Comparison of ENCODE assay signal across 20 cellular contexts in the genomic region with DNA sequence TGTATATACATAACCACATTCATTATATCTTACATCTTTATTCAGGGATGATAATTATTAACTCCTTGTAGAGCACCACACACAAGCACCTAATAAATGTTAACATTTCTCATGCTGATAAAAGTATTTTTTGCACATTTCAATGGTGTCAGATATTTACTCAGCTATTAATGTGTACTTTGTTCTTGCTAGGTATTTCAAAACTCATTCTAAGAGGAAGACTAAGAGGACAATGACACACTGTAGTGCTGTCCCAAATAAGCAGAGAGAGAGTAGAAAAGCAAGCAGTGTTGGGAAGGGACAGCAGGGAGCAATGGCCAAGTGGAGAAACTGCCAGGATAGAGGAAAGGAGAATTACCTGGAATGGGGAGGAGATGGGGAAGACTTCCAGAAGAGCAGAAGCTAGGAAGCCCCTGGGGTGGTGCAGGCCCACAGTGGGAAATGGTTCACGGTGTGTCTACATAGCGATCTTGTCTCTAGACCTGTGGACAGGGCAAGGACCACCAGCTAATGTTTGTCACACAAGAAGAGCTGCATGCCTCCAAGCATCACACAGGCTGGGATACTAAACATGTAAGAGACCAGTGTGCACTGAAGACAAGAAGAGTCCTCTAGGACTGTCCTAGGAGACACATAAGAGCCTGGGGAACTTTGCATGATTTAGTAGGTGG. TPM values are rescaled to one million over a fixed set of nuclear protein-coding genes. Genes with fewer than 3 reads are reported as not detected.
DNase-seq lines count a peak whose midpoint lies in the region; ATAC-seq and TF ChIP-seq lines count a peak whose summit lies in the region.
"Had no signal": no experiment of that assay in that cellular context is flagged by ENCODE, and none has a peak within 500 bp of the region (broad histone marks: within the 10 kb centered on the region; RNA-seq: fewer than 3 reads in every experiment).

No MANE protein-coding gene starts in this region.

- H2BK12ac ChIP-seq in neuronal stem cell (ENCODE audit: low read length) = no peak overlapping the region

- no peak for DNase-seq in stimulated activated naive CD8-positive, alpha-beta T cell treated with anti-CD3 and anti-CD28 coated beads, Interleukin-15, Interleukin-2, amounts not matched to agents 100 U/mL and 50 U/mL, for 24 hours
- DNase-seq in body of pancreas (no peak), lower lobe of right lung (no peak), inferior parietal cortex (ENCODE audit: extremely low spot score) (no peak), NCI-H1105 (lab: John Stamatoyannopoulos, UW) (no peak), neuronal stem cell (ENCODE audit: low spot score) (no peak)
- DNase-seq: CD8-positive, alpha-beta T cell; KBM-7; NCI-H1092 treated with DMSO at 0.1 percent for 48 hours; NCI-H146; NCI-H2081; NCI-H2171 treated with DMSO at 0.1 percent for 48 hours; NCI-H446; NCI-H526; SJCRH30 had no signal

- no peak overlapping the region for H3K4me3 Mint-ChIP-seq in stimulated activated naive CD8-positive, alpha-beta T cell treated with anti-CD3 and anti-CD28 coated beads, Interleukin-15, Interleukin-2, amounts not matched to agents 100 ng/mL and 50 ng/mL, for 24 hours
- H3K4me3 Mint-ChIP-seq: CD8-positive, alpha-beta T cell had no signal

- H3K9me3 ChIP-seq in body of pancreas (no peaks in the 10 kb centered on the region), lower lobe of right lung (no peaks in the 10 kb centered on the region), neuronal stem cell (replicated peaks in 1 of 2; ENCODE audit: control insufficient read depth in 2 of 2, insufficient read depth in 1 of 2, low read depth in 1 of 2, low read length in 2 of 2) (peaks cover 0 to 5% of the 10 kb centered on the region in 2 donors)

- no peak overlapping the region for H2BK5ac ChIP-seq in neuronal stem cell (ENCODE audit: low read length)

- H3K23ac ChIP-seq in neuronal stem cell (ENCODE audit: low read depth, low read length, poor library complexity) = no peak overlapping the region

- H3K27ac Mint-ChIP-seq in stimulated activated naive CD8-positive, alpha-beta T cell treated with anti-CD3 and anti-CD28 coated beads, Interleukin-15, Interleukin-2, amounts not matched to agents 100 ng/mL and 50 ng/mL, for 24 hours = peak overlapping the region; percentile 28
- H3K27ac Mint-ChIP-seq: CD8-positive, alpha-beta T cell had no signal

- no peak overlapping the region for H2AFZ ChIP-seq in neuronal stem cell (ENCODE audit: low read length)

- no peak for ATAC-seq in stimulated activated naive CD8-positive, alpha-beta T cell treated with anti-CD3 and anti-CD28 coated beads, Interleukin-15, Interleukin-2, amounts not matched to agents 100 U/mL and 50 U/mL, for 24 hours
- ATAC-seq in body of pancreas (peak; percentile 63), lower lobe of right lung (peak; percentile 15 to 32), GM21381 (IDR thresholded peaks at IDR 0.05; ENCODE audit: unreplicated experiment) (no peak)
- ATAC-seq: CD8-positive, alpha-beta T cell; HCT116 had no signal

- no peak overlapping the region for H4K91ac ChIP-seq in neuronal stem cell (ENCODE audit: low read depth, low read length, poor library complexity)

- H3K36me3 Mint-ChIP-seq in stimulated activated naive CD8-positive, alpha-beta T cell treated with anti-CD3 and anti-CD28 coated beads, Interleukin-15, Interleukin-2, amounts not matched to agents 100 ng/mL and 50 ng/mL, for 24 hours (ENCODE audit: low read depth) = peaks cover 38% of the 10 kb centered on the region

- H3K9ac ChIP-seq in neuronal stem cell (ENCODE audit: low read depth, low read length, poor library complexity) = no peak overlapping the region
- H3K9ac ChIP-seq: BLaER1 treated with 17β-estradiol and CSF1 and Interleukin-3, amounts not matched to agents 10 nM and 100 nM had no signal

- no peak for TF ChIP-seq POLR2A in body of pancreas (IDR thresholded peaks at IDR 0.05)

- peaks cover 4% of the 10 kb centered on the region for H3K9me3 Mint-ChIP-seq in stimulated activated naive CD8-positive, alpha-beta T cell treated with anti-CD3 and anti-CD28 coated beads, Interleukin-15, Interleukin-2, amounts not matched to agents 100 ng/mL and 50 ng/mL, for 24 hours

- TF ChIP-seq CTCF in body of pancreas (IDR thresholded peaks at IDR 0.05) (no peak), lower lobe of right lung (IDR thresholded peaks at IDR 0.05) (no peak)

- WGBS in body of pancreas, 2 donors = 78 to 88% methylated on average over 2 of the region's 2 CpGs
- no CpG with 5 or more reads among the region's 2 CpGs for WGBS in neuronal stem cell (ENCODE audit: extremely low coverage in 2 of 2, insufficient read length in 2 of 2, insufficient replicate concordance in 1 of 2), 2 donors

- H4K8ac ChIP-seq in neuronal stem cell (ENCODE audit: low read depth, low read length) = no peak overlapping the region

- peaks cover 3% of the 10 kb centered on the region for H3K4me1 Mint-ChIP-seq in stimulated activated naive CD8-positive, alpha-beta T cell treated with anti-CD3 and anti-CD28 coated beads, Interleukin-15, Interleukin-2, amounts not matched to agents 100 ng/mL and 50 ng/mL, for 24 hours (ENCODE audit: low read depth)

- no peaks in the 10 kb centered on the region for H3K27me3 Mint-ChIP-seq in stimulated activated naive CD8-positive, alpha-beta T cell treated with anti-CD3 and anti-CD28 coated beads, Interleukin-15, Interleukin-2, amounts not matched to agents 100 ng/mL and 50 ng/mL, for 24 hours

- H3K36me3 ChIP-seq in body of pancreas (replicated peaks in 1 of 2; ENCODE audit: insufficient read depth in 1 of 2, low read depth in 2 of 2) = peaks cover 4 to 5% of the 10 kb centered on the region in 2 donors
- H3K36me3 ChIP-seq in lower lobe of right lung = peaks cover 31% of the 10 kb centered on the region
- peaks cover 5 to 72% of the 10 kb centered on the region in 2 donors for H3K36me3 ChIP-seq in neuronal stem cell (replicated peaks in 1 of 2; ENCODE audit: control insufficient read depth in 2 of 2, insufficient read depth in 2 of 2, low read length in 2 of 2)

- H3K4me3 ChIP-seq in body of pancreas (no peak overlapping the region), lower lobe of right lung (no peak overlapping the region), neuronal stem cell (ENCODE audit: low read length in 2 of 2) (no peak overlapping the region)
- H3K4me3 ChIP-seq: BLaER1 treated with 17β-estradiol and CSF1 and Interleukin-3, amounts not matched to agents 10 nM and 100 nM; SJCRH30 had no signal

- peak overlapping the region in 1 of 4 donors; percentile 26 for H3K27ac ChIP-seq in body of pancreas
- no peak overlapping the region for H3K27ac ChIP-seq in lower lobe of right lung
- H3K27ac ChIP-seq in neuronal stem cell (replicated peaks; ENCODE audit: low read length) = no peak overlapping the region
- H3K27ac ChIP-seq: 22Rv1; BLaER1 treated with 17β-estradiol and CSF1 and Interleukin-3, amounts not matched to agents 10 nM and 100 nM; SJCRH30 had no signal

- H3K4me1 ChIP-seq in body of pancreas = no peaks in the 10 kb centered on the region
- no peaks in the 10 kb centered on the region for H3K4me1 ChIP-seq in lower lobe of right lung
- no peaks in the 10 kb centered on the region for H3K4me1 ChIP-seq in neuronal stem cell (ENCODE audit: control insufficient read depth in 2 of 2, insufficient read depth in 1 of 2, low read depth in 1 of 2, low read length in 2 of 2)
- H3K4me1 ChIP-seq: SJCRH30 had no signal

- H3K79me1 ChIP-seq in neuronal stem cell (ENCODE audit: low read depth, low read length) = no peaks in the 10 kb centered on the region

- H2BK120ac ChIP-seq in neuronal stem cell (ENCODE audit: low read depth, low read length) = no peak overlapping the region

- H2AK5ac ChIP-seq in neuronal stem cell (ENCODE audit: low read depth, low read length) = no peak overlapping the region

- H3K4me2 ChIP-seq in neuronal stem cell (ENCODE audit: insufficient read depth, low read length, poor library complexity, severe bottlenecking) = no peak overlapping the region
- H3K4me2 ChIP-seq: BLaER1 treated with 17β-estradiol and CSF1 and Interleukin-3, amounts not matched to agents 10 nM and 100 nM had no signal

- no peak overlapping the region for H3K14ac ChIP-seq in neuronal stem cell (ENCODE audit: low read length)

- no peak overlapping the region for H2BK15ac ChIP-seq in neuronal stem cell (ENCODE audit: low read length)

- intact Hi-C loops in body of pancreas (cut with DNase I) = no loop called here
- intact Hi-C loops in lower lobe of right lung (cut with DNase I) = no loop called here

- H3K18ac ChIP-seq in neuronal stem cell (ENCODE audit: low read length) = no peak overlapping the region

- H3K4ac ChIP-seq in neuronal stem cell (ENCODE audit: low read length) = no peak overlapping the region

- no peaks in the 10 kb centered on the region for H3K27me3 ChIP-seq in body of pancreas
- no peaks in the 10 kb centered on the region for H3K27me3 ChIP-seq in lower lobe of right lung (ENCODE audit: low read depth)
- no peaks in the 10 kb centered on the region for H3K27me3 ChIP-seq in neuronal stem cell (ENCODE audit: control insufficient read depth in 3 of 3, insufficient read depth in 3 of 3, low read depth in 1 of 3, low read length in 3 of 3)
- H3K27me3 ChIP-seq: BLaER1 treated with 17β-estradiol and CSF1 and Interleukin-3, amounts not matched to agents 10 nM and 100 nM; SJCRH30 had no signal

RNA-seq across cellular contexts. Expression of gene RARS2, which starts 55.3 kb away (rescaled TPM):
- 10 to 100 TPM in 1 of 2 donors, 1 to 10 TPM in 1; 7.3 to 15.8 TPM for total RNA-seq in body of pancreas
- total RNA-seq in lower lobe of right lung = 26.4 TPM
- 45.7 TPM for polyA plus RNA-seq in neuronal stem cell (2013, experiment 1 of 2)
- 45.4 TPM for polyA plus RNA-seq in neuronal stem cell (2013, experiment 2 of 2)

RNA-seq across cellular contexts. Expression of gene ORC3, which starts 55.4 kb away (rescaled TPM):
- total RNA-seq in body of pancreas = 10 to 100 TPM in 1 of 2 donors, 1 to 10 TPM in 1; 8.2 to 14.8 TPM
- 16.6 TPM for total RNA-seq in lower lobe of right lung
- polyA plus RNA-seq in neuronal stem cell (2013, experiment 1 of 2) = 39.1 TPM
- polyA plus RNA-seq in neuronal stem cell (2013, experiment 2 of 2) = 39.7 TPM

Comparison
In these comparisons a context has a peak if more than half of its experiments do, and no peak if none do; other contexts are left out.
1. ATAC-seq: peak in body of pancreas (single experiment) and lower lobe of right lung (2 of 2); none in stimulated activated naive CD8-positive, alpha-beta T cell treated with anti-CD3 and anti-CD28 coated beads, Interleukin-15, Interleukin-2, amounts not matched to agents 100 U/mL and 50 U/mL, for 24 hours (single experiment) and GM21381 (single experiment).